Comparison of ENCODE assay signal across 8 cellular contexts in the genomic region with DNA sequence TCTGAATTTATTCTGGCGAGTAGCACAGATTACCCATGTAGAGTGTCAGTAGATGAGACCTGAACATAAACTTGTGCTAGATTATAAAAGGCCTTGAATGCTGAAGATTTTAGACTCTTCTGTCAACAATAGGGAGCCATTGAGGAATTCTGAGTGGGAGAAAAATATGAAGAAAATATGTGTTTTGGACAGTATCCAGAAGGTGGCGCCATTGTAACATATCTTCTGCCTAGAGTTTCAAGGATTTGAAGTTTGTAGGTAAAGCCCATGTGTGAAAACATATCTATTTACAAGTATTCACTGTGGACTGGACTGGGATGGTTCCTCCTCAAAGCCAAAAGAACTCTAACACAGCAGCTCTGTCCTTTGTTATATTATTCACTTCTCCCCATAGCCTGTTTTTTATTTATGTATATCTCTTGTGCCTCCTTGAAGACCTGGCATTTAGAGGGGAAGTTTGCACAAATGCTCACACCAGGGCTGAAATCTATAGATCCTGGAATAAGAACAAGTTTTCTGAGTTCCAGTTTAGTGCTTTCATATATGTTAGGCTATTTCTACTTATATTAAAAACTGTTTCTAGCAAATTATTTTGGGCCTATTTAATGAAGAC.
DNase-seq lines count a peak whose midpoint lies in the region; ATAC-seq and TF ChIP-seq lines count a peak whose summit lies in the region.

No MANE protein-coding gene starts in this region.

- H3K4me3 Mint-ChIP-seq in HFFc6, result no peak overlapping the region

- TF ChIP-seq CTCF in HFFc6 (IDR thresholded peaks at IDR 0.05) (peak; percentile 90), astrocyte of the spinal cord (IDR thresholded peaks at IDR 0.05; ENCODE audit: low read depth, low read length) (peak; percentile 48)

- DNase-seq in ELR (ENCODE audit: low read depth) (peak; percentile 68), HFFc6 (peak; percentile 68), NCI-H446 (lab: John Stamatoyannopoulos, UW) (peak; percentile 58 to 71), astrocyte of the spinal cord (ENCODE audit: low read depth, low spot score) (peak; percentile 79), left kidney (ENCODE audit: low read depth, low spot score) (peak; percentile 87)

- peaks cover 38% of the 10 kb centered on the region for H3K4me1 Mint-ChIP-seq in HFFc6 (ENCODE audit: low read depth)

- ATAC-seq in HG03095 (IDR thresholded peaks at IDR 0.05; ENCODE audit: unreplicated experiment) (no peak), HG03432 (IDR thresholded peaks at IDR 0.05; ENCODE audit: unreplicated experiment) (no peak), GM18907 (IDR thresholded peaks at IDR 0.05; ENCODE audit: unreplicated experiment) (no peak)

- H3K4me3 ChIP-seq in astrocyte of the spinal cord (ENCODE audit: low read depth, low read length), result no peak overlapping the region

- no peaks in the 10 kb centered on the region for H3K9me3 Mint-ChIP-seq in HFFc6

- H3K36me3 Mint-ChIP-seq in HFFc6 (ENCODE audit: low read depth), result no peaks in the 10 kb centered on the region

- in situ Hi-C loops in astrocyte of the spinal cord (cut with HindIII; ENCODE audit: low sequenced_read_pairs), result no loop called here

- H3K27me3 Mint-ChIP-seq in HFFc6 (ENCODE audit: insufficient read depth), result no peaks in the 10 kb centered on the region

- H3K27ac Mint-ChIP-seq in HFFc6, result no peak overlapping the region
